Comparison of ENCODE assay signal across 10 cellular contexts in the genomic region with DNA sequence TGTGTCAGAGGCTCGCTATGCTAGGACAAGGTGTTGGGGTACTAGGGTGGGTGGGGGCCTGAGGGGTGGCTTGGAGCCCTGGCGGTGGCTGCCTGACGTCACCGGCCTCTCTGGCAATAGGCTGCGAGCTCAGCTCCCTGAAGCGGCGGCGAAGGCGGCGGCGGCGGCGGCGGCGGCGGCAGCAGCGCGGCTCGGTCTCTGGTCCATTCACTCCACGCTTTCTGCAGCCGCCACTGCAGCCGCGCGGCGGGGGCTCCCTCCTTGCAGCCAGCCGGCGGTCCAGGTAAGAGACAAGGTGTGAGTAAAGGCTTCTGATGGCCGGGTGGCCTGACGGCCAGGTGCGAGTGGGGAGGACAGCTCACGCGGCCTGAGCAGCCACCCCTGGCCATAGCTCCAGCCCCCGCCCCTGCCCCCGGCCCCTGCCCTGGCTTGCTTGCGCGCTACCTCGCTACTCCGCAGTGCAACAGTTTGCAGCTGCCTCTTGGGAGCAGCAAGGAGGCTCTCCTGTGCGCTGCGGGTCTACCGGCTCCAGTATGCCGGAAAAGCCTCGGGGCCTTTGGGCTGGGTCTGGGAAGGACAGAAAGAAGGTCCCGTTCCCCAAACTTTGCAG. TPM values are rescaled to one million over a fixed set of nuclear protein-coding genes. Genes with fewer than 3 reads are reported as not detected.
DNase-seq lines count a peak whose midpoint lies in the region; ATAC-seq and TF ChIP-seq lines count a peak whose summit lies in the region.
"Had no signal": no experiment of that assay in that cellular context is flagged by ENCODE, and none has a peak within 500 bp of the region (broad histone marks: within the 10 kb centered on the region; RNA-seq: fewer than 3 reads in every experiment).

A gene (plus strand): TSS at position 210 of the 610 bp plus-strand sequence. CDS start 1,444 bp downstream, outside the sequence.

- no peak within 1 kb of the TSS for H2AFZ ChIP-seq in Karpas-422 (ENCODE audit: low read length)

- TF ChIP-seq CTCF in choroid plexus epithelial cell (conservative IDR thresholded peaks at IDR 0.05; ENCODE audit: low read depth, low read length): no peak
- TF ChIP-seq CTCF in lower lobe of right lung (IDR thresholded peaks at IDR 0.05): no peak
- no peak for TF ChIP-seq CTCF in uterus (IDR thresholded peaks at IDR 0.05)

- no peak for TF ChIP-seq POLR2A in uterus (IDR thresholded peaks at IDR 0.05)

- H3K4me2 ChIP-seq in Karpas-422 (ENCODE audit: low read depth, low read length, poor library complexity, severe bottlenecking): no peak within 1 kb of the TSS

- in situ Hi-C loops in KBM-7 (cut with MboI; ENCODE audit: low pct_unique_long_range_greater_than_20kb, low sequenced_read_pairs): no loop called here

- H4K20me1 ChIP-seq in Karpas-422 (ENCODE audit: insufficient read depth, low read depth, low read length): no peaks in the 10 kb centered on the region

- DNase-seq in Right ventricle myocardium inferior (ENCODE audit: missing footprints) (no peak), cardiac septum (ENCODE audit: low spot score) (no peak), choroid plexus epithelial cell (ENCODE audit: low read depth) (peak; percentile 5), lower lobe of right lung (peak; percentile 33), KBM-7 (no peak), uterus (no peak), Karpas-422 (no peak)
- DNase-seq: CD4-positive, CD25-positive, alpha-beta regulatory T cell; NCI-H1048 had no signal

- H3K9me3 ChIP-seq in lower lobe of right lung (no peaks in the 10 kb centered on the region), uterus (no peaks in the 10 kb centered on the region), Karpas-422 (ENCODE audit: low read length) (no peaks in the 10 kb centered on the region; the same call in 1 of the 2 replicates)

- H3K4me1 ChIP-seq in lower lobe of right lung (peaks cover 8% of the 10 kb centered on the region), uterus (peaks cover 0 to 5% of the 10 kb centered on the region in 2 donors), Karpas-422 (ENCODE audit: low read length) (no peaks in the 10 kb centered on the region)

- intact Hi-C loops in Right ventricle myocardium inferior (cut with DNase I): no loop called here
- intact Hi-C loops in cardiac septum (cut with DNase I): no loop called here
- intact Hi-C loops in lower lobe of right lung (cut with DNase I): no loop called here
- intact Hi-C loops in uterus (cut with DNase I; ENCODE audit: low total_unique reads): no loop called here

- ATAC-seq in Right ventricle myocardium inferior (peak; percentile 34), lower lobe of right lung (no peak), GM18867 (IDR thresholded peaks at IDR 0.05; ENCODE audit: unreplicated experiment) (no peak)

- no peak within 1 kb of the TSS for H3K27ac ChIP-seq in lower lobe of right lung
- H3K27ac ChIP-seq in uterus: no peak within 1 kb of the TSS
- H3K27ac ChIP-seq in Karpas-422 (ENCODE audit: low read length): no peak within 1 kb of the TSS

- H3K27me3 ChIP-seq in lower lobe of right lung (ENCODE audit: low read depth) (peaks cover 40% of the 10 kb centered on the region), uterus (peaks cover 0 to 26% of the 10 kb centered on the region in 2 donors), Karpas-422 (ENCODE audit: low read length) (no peaks in the 10 kb centered on the region)

- no peak within 1 kb of the TSS for H3K9ac ChIP-seq in Karpas-422 (ENCODE audit: low read length)

- H3K4me3 ChIP-seq in choroid plexus epithelial cell (ENCODE audit: low read depth, low read length) (peak within 1 kb of the TSS; percentile 44), lower lobe of right lung (peak within 1 kb of the TSS; percentile 16), uterus (no peak within 1 kb of the TSS), Karpas-422 (ENCODE audit: low read length) (no peak within 1 kb of the TSS)

- no peaks in the 10 kb centered on the region for H3K79me2 ChIP-seq in Karpas-422 (ENCODE audit: low read length)

- H3K36me3 ChIP-seq in lower lobe of right lung (no peaks in the 10 kb centered on the region), uterus (no peaks in the 10 kb centered on the region), Karpas-422 (ENCODE audit: insufficient read depth, low read length) (no peaks in the 10 kb centered on the region)

- no peaks in the 10 kb centered on the region for H3K9me2 ChIP-seq in Karpas-422 (replicated peaks; ENCODE audit: insufficient read depth, low read length)

RNA-seq across cellular contexts. Expression of the gene that starts here (rescaled TPM):
- total RNA-seq in Right ventricle myocardium inferior (not detected), cardiac septum (0.03 TPM), lower lobe of right lung (0.09 TPM), uterus (1 to 10 TPM in 1 of 4 donors, under 1 TPM in 1, not detected in 2; 0.09 to 5.9 TPM)
- total RNA-seq in Karpas-422 (2014; rRNA removed; shearing (Covaris generic); ENCODE audit: low replicate concordance): not detected in 2 replicates
- total RNA-seq: CD4-positive, CD25-positive, alpha-beta regulatory T cell had no signal

Comparison
In these comparisons a context has a peak if more than half of its experiments do, and no peak if none do; other contexts are left out.
1. Peak in ATAC-seq in Right ventricle myocardium inferior; RNA of the gene not detected or under 1 TPM.
2. Peak in DNase-seq and H3K4me3 ChIP-seq in lower lobe of right lung; RNA of the gene not detected or under 1 TPM.